Comparison of ENCODE assay signal across 1 cellular context in genomic region chr13:109700176-109700575, GRCh38.
TF ChIP-seq lines count a peak whose summit lies in the region.

No MANE protein-coding gene starts in this region.

TF ChIP-seq in HepG2, 621 proteins besides CTCF, POLR2A, EP300 and RAD21 (continued from another document):
- TF ChIP-seq GRHL1 (CRISPR knock-in tag; conservative IDR thresholded peaks at IDR 0.05) (no peak), MAZ (IDR thresholded peaks at IDR 0.05; ENCODE audit: borderline replicate concordance, low read depth, low read length) (no peak), MAZ (CRISPR knock-in tag; IDR thresholded peaks at IDR 0.05; ENCODE audit: low read depth) (no peak), CEBPB (IDR thresholded peaks at IDR 0.05; ENCODE audit: borderline replicate concordance, low read depth, low read length) (no peak), KLF6 (CRISPR knock-in tag; IDR thresholded peaks at IDR 0.05) (no peak), ZNF496 (CRISPR knock-in tag; IDR thresholded peaks at IDR 0.05; ENCODE audit: insufficient replicate concordance) (no peak), NFYB (CRISPR knock-in tag; IDR thresholded peaks at IDR 0.05) (no peak), PAXIP1 (CRISPR knock-in tag; conservative IDR thresholded peaks at IDR 0.05) (no peak), ZNF260 (CRISPR knock-in tag; IDR thresholded peaks at IDR 0.05; ENCODE audit: borderline replicate concordance, low read depth) (no peak), SMAD9 (CRISPR knock-in tag; IDR thresholded peaks at IDR 0.05) (no peak), MAX (IDR thresholded peaks at IDR 0.05) (no peak), ZBTB10 (CRISPR knock-in tag; IDR thresholded peaks at IDR 0.05; ENCODE audit: borderline replicate concordance) (no peak)
